In genomic region chr4:6491235-6491634, GRCh38 we compare ENCODE assay signal across 24 cellular contexts. TPM values are rescaled to one million over a fixed set of nuclear protein-coding genes. Genes with fewer than 3 reads are reported as not detected.
"Had no signal": no experiment of that assay in that cellular context is flagged by ENCODE, and none has a peak within 500 bp of the region (broad histone marks: within the 10 kb centered on the region; RNA-seq: fewer than 3 reads in every experiment).

No MANE protein-coding gene starts in this region.

- H3K4me3 ChIP-seq: dorsolateral prefrontal cortex, gastroesophageal sphincter, heart left ventricle, hepatocyte, left lung, mucosa of descending colon, right lobe of liver, suprapubic skin, transverse colon had no signal

- DNase-seq: cerebellar nuclear complex; dorsolateral prefrontal cortex; effector CD8-positive, alpha-beta T cell; endodermal cell; foreskin keratinocyte; heart left ventricle; kidney; left lung; mesenchymal stem cell; mucosa of descending colon; naive B cell; right lobe of liver; small intestine; stimulated activated CD4-positive, alpha-beta T cell treated with anti-CD3 and anti-CD28 coated beads, Interleukin-15, amount 100 ng/mL, for 24 hours; stimulated activated CD4-positive, alpha-beta T cell treated with anti-CD3 and anti-CD28 coated beads, Interleukin-2, amount 100 ng/mL, for 48 hours; stimulated activated naive CD4-positive, alpha-beta T cell; stimulated activated naive CD8-positive, alpha-beta T cell treated with anti-CD3 and anti-CD28 coated beads, Interleukin-15, amount 100 ng/mL, for 72 hours; transverse colon had no signal

- H3K27ac ChIP-seq: epithelial cell of prostate, foreskin keratinocyte, gastroesophageal sphincter, heart left ventricle, hepatocyte, left lung, right lobe of liver, suprapubic skin, transverse colon had no signal

- H3K27me3 ChIP-seq: hepatocyte, right lobe of liver, transverse colon had no signal

- H3K9me3 ChIP-seq: mucosa of descending colon, right lobe of liver had no signal

- ATAC-seq: esophagus mucosa; foreskin keratinocyte; gastroesophageal sphincter; heart left ventricle; left lung; mucosa of descending colon; right lobe of liver; stimulated activated naive CD8-positive, alpha-beta T cell treated with anti-CD3 and anti-CD28 coated beads, Interleukin-15, amount 100 ng/mL, for 72 hours had no signal

- H3K36me3 ChIP-seq: gastroesophageal sphincter, heart left ventricle, left lung, right lobe of liver, suprapubic skin, transverse colon had no signal

- H3K4me1 ChIP-seq: foreskin keratinocyte, left lung, right lobe of liver had no signal

RNA-seq across cellular contexts. Expression of gene PPP2R2C, which starts 18.8 kb away (rescaled TPM):
- total RNA-seq: natural killer cell treated with Interleukin-12 subunit alpha and Interleukin-12 subunit beta and Interleukin-15 and Interleukin-18, amount 100 ng/mL, for 72 hours had no signal
